24 cellular contexts compared by ENCODE assay signal in genomic region chr3:112381673-112382542, GRCh38. TPM values are rescaled to one million over a fixed set of nuclear protein-coding genes. Genes with fewer than 3 reads are reported as not detected.
DNase-seq lines count a peak whose midpoint lies in the region; ATAC-seq, FAIRE-seq and TF ChIP-seq lines count a peak whose summit lies in the region.
"Had no signal": no experiment of that assay in that cellular context is flagged by ENCODE, and none has a peak within 500 bp of the region (broad histone marks: within the 10 kb centered on the region; RNA-seq: fewer than 3 reads in every experiment).

No MANE protein-coding gene starts in this region.

- peaks cover 68% of the 10 kb centered on the region for H3K4me1 Mint-ChIP-seq in T-helper 2 cell treated with Interferon-gamma antibody and Interleukin-4, amounts not matched to agents 5 μg/mL and 100 μg/mL, for 36 hours (ENCODE audit: low read depth)
- H3K4me1 Mint-ChIP-seq in MCF 10A (ENCODE audit: insufficient read depth, unreplicated experiment): peaks cover 28% of the 10 kb centered on the region
- peaks cover 19% of the 10 kb centered on the region for H3K4me1 Mint-ChIP-seq in stimulated activated memory B cell treated with anti-CD40 and anti-IgM and Interleukin-4, amounts not matched to agents 10 μg/mL and 1 μg/mL and 100 μg/mL, for 72 hours

- H3K36me3 ChIP-seq in mammary epithelial cell (ENCODE audit: insufficient read depth, low read length): no peaks in the 10 kb centered on the region
- H3K36me3 ChIP-seq in GM12878 (ENCODE audit: control insufficient read depth in 2 of 2, insufficient read depth in 2 of 2, low read length in 1 of 2): no peaks in the 10 kb centered on the region
- H3K36me3 ChIP-seq: BLaER1 treated with 17β-estradiol and CSF1 and Interleukin-3, amounts not matched to agents 10 nM and 100 nM had no signal

- POLR2A ChIA-PET in MCF 10A (lab: Yijun Ruan, JAX): no interaction called here
- POLR2A ChIA-PET in GM12878 (lab: Charles Lee): no interaction called here

- SMC1A ChIA-PET in GM12878 (lab: Charles Lee; ENCODE audit: uncharacterized antibody, unreplicated experiment): interaction anchor here (1.1 to 1.3 kb wide), 4 partner anchors 9 to 29 kb away, joined by 3 to 5 read pairs (median 4); no protein-coding TSS in a partner anchor

- TF ChIP-seq CTCF in mammary epithelial cell (conservative IDR thresholded peaks at IDR 0.05 in 1 of 2, IDR thresholded peaks at IDR 0.05 in 1 of 2; ENCODE audit: extremely low read depth in 1 of 2, insufficient read depth in 1 of 2, low read depth in 1 of 2, low read length in 2 of 2): no peak
- no peak for TF ChIP-seq CTCF in MCF 10A (IDR thresholded peaks at IDR 0.05; ENCODE audit: unreplicated experiment)
- no peak for TF ChIP-seq CTCF in GM12878 (IDR thresholded peaks at IDR 0.05 in 2 of 3, conservative IDR thresholded peaks at IDR 0.05 in 1 of 3; ENCODE audit: control insufficient read depth in 2 of 3, extremely low read depth in 1 of 3, insufficient read depth in 1 of 3, low read depth in 3 of 3, low read length in 3 of 3)

- no peak for TF ChIP-seq EP300 in GM12878 (IDR thresholded peaks at IDR 0.05; ENCODE audit: borderline replicate concordance in 1 of 2, control insufficient read depth in 1 of 2, low read depth in 2 of 2, low read length in 2 of 2)

- CTCF ChIA-PET in mammary epithelial cell (lab: Charles Lee; ENCODE audit: low non-redundant PET): no interaction called here
- CTCF ChIA-PET in MCF 10A (lab: Yijun Ruan, JAX): no interaction called here
- CTCF ChIA-PET in GM12878 (lab: Yijun Ruan, JAX): interaction anchor here (0.8 to 1.3 kb wide), 2 partner anchors 12 to 132 kb away, joined by 3 to 5 read pairs; no protein-coding TSS in a partner anchor

- no peaks in the 10 kb centered on the region for H3K27me3 Mint-ChIP-seq in T-helper 2 cell treated with Interferon-gamma antibody and Interleukin-4, amounts not matched to agents 5 μg/mL and 100 μg/mL, for 36 hours (ENCODE audit: low read depth)
- H3K27me3 Mint-ChIP-seq in MCF 10A (ENCODE audit: insufficient read depth, unreplicated experiment): no peaks in the 10 kb centered on the region
- no peaks in the 10 kb centered on the region for H3K27me3 Mint-ChIP-seq in stimulated activated memory B cell treated with anti-CD40 and anti-IgM and Interleukin-4, amounts not matched to agents 10 μg/mL and 1 μg/mL and 100 μg/mL, for 72 hours

- RAD21 ChIA-PET in GM12878 (lab: Charles Lee; ENCODE audit: unreplicated experiment): no interaction called here

- TF ChIP-seq RAD21 in GM12878 (IDR thresholded peaks at IDR 0.05; ENCODE audit: insufficient read depth, low read depth, low read length): no peak

- H3K4me2 ChIP-seq in mammary epithelial cell (ENCODE audit: insufficient read depth, low read depth, low read length) (no peak overlapping the region), GM12878 (ENCODE audit: control insufficient read depth, insufficient read depth) (no peak overlapping the region)

- no peak overlapping the region for H3K9ac ChIP-seq in mammary epithelial cell (ENCODE audit: insufficient read depth, low read length)
- H3K9ac ChIP-seq in GM12878 (ENCODE audit: control insufficient read depth, insufficient read depth, low read length): no peak overlapping the region
- H3K9ac ChIP-seq: BLaER1 treated with 17β-estradiol and CSF1 and Interleukin-3, amounts not matched to agents 10 nM and 100 nM had no signal

- peaks cover 2% of the 10 kb centered on the region for H3K36me3 Mint-ChIP-seq in T-helper 2 cell treated with Interferon-gamma antibody and Interleukin-4, amounts not matched to agents 5 μg/mL and 100 μg/mL, for 36 hours (ENCODE audit: low read depth)
- no peaks in the 10 kb centered on the region for H3K36me3 Mint-ChIP-seq in MCF 10A (ENCODE audit: insufficient read depth, unreplicated experiment)
- H3K36me3 Mint-ChIP-seq in stimulated activated memory B cell treated with anti-CD40 and anti-IgM and Interleukin-4, amounts not matched to agents 10 μg/mL and 1 μg/mL and 100 μg/mL, for 72 hours: peaks cover 6% of the 10 kb centered on the region
- H3K36me3 Mint-ChIP-seq: CD8-positive, alpha-beta T cell had no signal

- no peak overlapping the region for H3K27ac ChIP-seq in mammary epithelial cell (ENCODE audit: insufficient read depth, low read depth, low read length)
- H3K27ac ChIP-seq in GM12878 (ENCODE audit: control insufficient read depth, insufficient read depth): no peak overlapping the region
- H3K27ac ChIP-seq: 22Rv1; BLaER1 treated with 17β-estradiol and CSF1 and Interleukin-3, amounts not matched to agents 10 nM and 100 nM had no signal

- ATAC-seq in GM12878: no peak
- no peak for ATAC-seq in stimulated activated memory B cell treated with anti-CD40 and anti-IgM and Interleukin-4, amounts not matched to agents 10 μg/mL and 1 μg/mL and 100 μg/mL, for 72 hours
- ATAC-seq: CD8-positive, alpha-beta T cell; HCT116 had no signal

- H3K4me1 ChIP-seq in mammary epithelial cell (ENCODE audit: insufficient read depth, low read length) (peaks cover 28% of the 10 kb centered on the region), GM12878 (ENCODE audit: control insufficient read depth, insufficient read depth, low read length) (no peaks in the 10 kb centered on the region)

- H4K20me1 ChIP-seq in mammary epithelial cell (ENCODE audit: insufficient read depth, low read length) (no peaks in the 10 kb centered on the region), GM12878 (ENCODE audit: control insufficient read depth, insufficient read depth) (no peaks in the 10 kb centered on the region)
- H4K20me1 ChIP-seq: BLaER1 treated with 17β-estradiol and CSF1 and Interleukin-3, amounts not matched to agents 10 nM and 100 nM had no signal

- H3K4me3 ChIP-seq in mammary epithelial cell (replicated peaks in 1 of 3; ENCODE audit: insufficient read depth in 1 of 3, low read depth in 2 of 3, low read length in 3 of 3): no peak overlapping the region
- no peak overlapping the region for H3K4me3 ChIP-seq in GM12878
- H3K4me3 ChIP-seq: BLaER1 treated with 17β-estradiol and CSF1 and Interleukin-3, amounts not matched to agents 10 nM and 100 nM had no signal

- H2AFZ ChIP-seq in mammary epithelial cell (ENCODE audit: low read depth, low read length) (no peak overlapping the region), GM12878 (ENCODE audit: control insufficient read depth, low read depth, low read length) (no peak overlapping the region)

- H3K27ac Mint-ChIP-seq in T-helper 2 cell treated with Interferon-gamma antibody and Interleukin-4, amounts not matched to agents 5 μg/mL and 100 μg/mL, for 36 hours: peak overlapping the region; percentile 72
- no peak overlapping the region for H3K27ac Mint-ChIP-seq in MCF 10A (ENCODE audit: low read depth, unreplicated experiment)
- H3K27ac Mint-ChIP-seq in stimulated activated memory B cell treated with anti-CD40 and anti-IgM and Interleukin-4, amounts not matched to agents 10 μg/mL and 1 μg/mL and 100 μg/mL, for 72 hours: peak overlapping the region; percentile 69
- H3K27ac Mint-ChIP-seq: CD8-positive, alpha-beta T cell had no signal

- no peak for DNase-seq in T-helper 2 cell treated with Interferon-gamma antibody and Interleukin-4, amounts not matched to agents 5 μg/mL and 100 μg/mL, for 36 hours (ENCODE audit: low spot score)
- no peak for DNase-seq in T-helper 2 cell
- no peak for DNase-seq in mammary epithelial cell
- no peak for DNase-seq in MCF 10A (ENCODE audit: unreplicated experiment)
- DNase-seq in GM12878 (ENCODE audit: low read depth, low spot score): no peak
- no peak for DNase-seq in NCI-H2107 (lab: John Stamatoyannopoulos, UW)
- DNase-seq in ureter (ENCODE audit: low spot score): no peak
- DNase-seq: ACHN; CD8-positive, alpha-beta T cell; DND-41; GOT3; IMR-90; NCI-H1417; NCI-H1694 treated with DMSO at 0.1 percent for 48 hours; NCI-H2081 treated with DMSO at 0.1 percent for 48 hours; NCI-H446; NCI-H526 had no signal

- in situ Hi-C loops in mammary epithelial cell (cut with MboI; ENCODE audit: low sequenced_read_pairs in 2 of 2): no loop called here
- in situ Hi-C loops in GM12878 (cut with MboI): no loop called here

- dilution Hi-C loops in mammary epithelial cell (cut with HindIII; ENCODE audit: low sequenced_read_pairs): no loop called here

- peaks cover 7% of the 10 kb centered on the region for H3K9me3 Mint-ChIP-seq in T-helper 2 cell treated with Interferon-gamma antibody and Interleukin-4, amounts not matched to agents 5 μg/mL and 100 μg/mL, for 36 hours
- H3K9me3 Mint-ChIP-seq in MCF 10A (ENCODE audit: unreplicated experiment): no peaks in the 10 kb centered on the region
- no peaks in the 10 kb centered on the region for H3K9me3 Mint-ChIP-seq in stimulated activated memory B cell treated with anti-CD40 and anti-IgM and Interleukin-4, amounts not matched to agents 10 μg/mL and 1 μg/mL and 100 μg/mL, for 72 hours
- H3K9me3 Mint-ChIP-seq: CD8-positive, alpha-beta T cell had no signal

- no peak for TF ChIP-seq POLR2A in GM12878 (IDR thresholded peaks at IDR 0.05; ENCODE audit: low read depth, low read length)

- no peak for FAIRE-seq in GM12878 (lab: Jason Lieb, UNC)
- FAIRE-seq: RCC 7860 had no signal

- TSS peak; percentile 95 for BruUV-seq in mammary epithelial cell (replicated peaks; lab: Mats Ljungman, UMichigan)
- BruUV-seq in MCF 10A (replicated peaks; lab: Mats Ljungman, UMichigan): no TSS peak
- BruUV-seq in GM12878 (replicated peaks; lab: Mats Ljungman, UMichigan): TSS peak; percentile 79

- WGBS in mammary epithelial cell (ENCODE audit: low coverage, missing lambda C conversion rate): 88% methylated on average over 6 of the region's 7 CpGs
- WGBS in GM12878 (ENCODE audit: insufficient coverage, insufficient replicate concordance, low lambda C conversion rate, missing lambda C conversion rate): 45% methylated on average over 7 of the region's 7 CpGs

- H3K9me3 ChIP-seq in mammary epithelial cell (replicated peaks; ENCODE audit: insufficient read depth, low read length) (no peaks in the 10 kb centered on the region), GM12878 (replicated peaks; ENCODE audit: control insufficient read depth, insufficient read depth, low read length) (no peaks in the 10 kb centered on the region)

- H3K79me2 ChIP-seq in mammary epithelial cell (ENCODE audit: insufficient read depth, low read length): no peaks in the 10 kb centered on the region
- no peaks in the 10 kb centered on the region for H3K79me2 ChIP-seq in GM12878 (ENCODE audit: control insufficient read depth, insufficient read depth, low read length)

- peak overlapping the region; percentile 18 for H3K4me3 Mint-ChIP-seq in T-helper 2 cell treated with Interferon-gamma antibody and Interleukin-4, amounts not matched to agents 5 μg/mL and 100 μg/mL, for 36 hours
- H3K4me3 Mint-ChIP-seq in MCF 10A (ENCODE audit: unreplicated experiment): no peak overlapping the region
- H3K4me3 Mint-ChIP-seq in stimulated activated memory B cell treated with anti-CD40 and anti-IgM and Interleukin-4, amounts not matched to agents 10 μg/mL and 1 μg/mL and 100 μg/mL, for 72 hours: no peak overlapping the region
- H3K4me3 Mint-ChIP-seq: CD8-positive, alpha-beta T cell had no signal

- no peaks in the 10 kb centered on the region for H3K27me3 ChIP-seq in mammary epithelial cell (ENCODE audit: insufficient read depth, low read length)
- no peaks in the 10 kb centered on the region for H3K27me3 ChIP-seq in GM12878 (replicated peaks in 1 of 2; ENCODE audit: control insufficient read depth in 2 of 2, insufficient read depth in 2 of 2, low read length in 1 of 2)
- H3K27me3 ChIP-seq: BLaER1 treated with 17β-estradiol and CSF1 and Interleukin-3, amounts not matched to agents 10 nM and 100 nM had no signal

- intact Hi-C loops in mammary epithelial cell (cut with micrococcal nuclease) (no loop called here), MCF 10A (cut with micrococcal nuclease) (no loop called here), GM12878 (cut with micrococcal nuclease; ENCODE audit: unreplicated experiment) (no loop called here)

RNA-seq across cellular contexts. Expression of gene CD200, which starts 49.0 kb away (rescaled TPM):
- 10 to 100 TPM; 13.0 to 23.7 TPM for total RNA-seq in mammary epithelial cell
- 4.2 TPM for polyA plus RNA-seq in mammary epithelial cell
- not detected for polyA minus RNA-seq in mammary epithelial cell
- 0.44 TPM in 1 of 2 replicates, not detected in the other for total RNA-seq in MCF 10A (2022)
- total RNA-seq in GM12878 (2013; cell fraction: nucleolus; rRNA removed): 63.1 and 64.4 TPM in 2 replicates
- 21.2 and 24.3 TPM in 2 replicates for total RNA-seq in GM12878 (2014; rRNA removed)
- total RNA-seq in GM12878 (2014; rRNA removed; fragmentation: Illumina TruSeq; extraction: Trizol): 28.0 and 29.5 TPM in 2 replicates
- total RNA-seq in GM12878 (2021): 27.8 and 29.2 TPM in 2 replicates
- polyA plus RNA-seq in GM12878 (2011; ENCODE audit: low read depth): 9.9 TPM
- polyA plus RNA-seq in GM12878 (2011; rRNA removed): 84.3 and 97.3 TPM in 2 replicates
- polyA plus RNA-seq in GM12878 (2011; cell fraction: cytosol; rRNA removed): 56.1 and 67.4 TPM in 2 replicates
- polyA plus RNA-seq in GM12878 (2011; cell fraction: nucleus; rRNA removed): 48.3 and 66.3 TPM in 2 replicates
- 13.9 and 25.9 TPM in 2 replicates for polyA plus RNA-seq in GM12878 (2012)
- polyA plus RNA-seq in GM12878 (2014; fragmentation: Illumina TruSeq; extraction: Trizol): 51.2 and 65.2 TPM in 2 replicates
- polyA plus RNA-seq in GM12878 (2014; fragmentation: Nextera tagmentation; extraction: Ambion mirVana): 10 to 100 TPM; 39.8 to 44.0 TPM
- 25.1 and 31.8 TPM in 2 replicates for polyA plus RNA-seq in GM12878 (2014; rRNA removed)
- polyA plus RNA-seq in GM12878 (2016; fragmentation: Nextera tagmentation; extraction: Ambion mirVana): 10 to 100 TPM; 31.0 to 34.5 TPM
- polyA minus RNA-seq in GM12878 (2011; rRNA and poly(A)+ RNA removed): 60.8 and 70.1 TPM in 2 replicates
- polyA minus RNA-seq in GM12878 (2011; cell fraction: cytosol; rRNA and poly(A)+ RNA removed): 17.0 and 17.4 TPM in 2 replicates
- polyA minus RNA-seq in GM12878 (2011; cell fraction: nucleus; rRNA and poly(A)+ RNA removed): 26.0 and 37.7 TPM in 2 replicates
- total RNA-seq in ureter: 14.3 TPM
- total RNA-seq: G401, OCI-LY7 had no signal
